ENCODE assay signal across 22 cellular contexts in genomic region chr1:23897083-23897482, GRCh38. TPM values are rescaled to one million over a fixed set of nuclear protein-coding genes. Genes with fewer than 3 reads are reported as not detected.
DNase-seq lines count a peak whose midpoint lies in the region; ATAC-seq and TF ChIP-seq lines count a peak whose summit lies in the region.
"Had no signal": no experiment of that assay in that cellular context is flagged by ENCODE, and none has a peak within 500 bp of the region (broad histone marks: within the 10 kb centered on the region; RNA-seq: fewer than 3 reads in every experiment).

No MANE protein-coding gene starts in this region.

- peaks cover 0 to 11% (median 0%) of the 10 kb centered on the region in 6 donors for H3K36me3 ChIP-seq in spleen
- H3K36me3 ChIP-seq: MG63, neural progenitor cell, thoracic aorta had no signal

- 36 to 64% (median 52%) methylated on average over 6 of the region's 6 CpGs for WGBS in spleen, 5 donors

- in situ Hi-C loops in GM13977 (cut with MboI; ENCODE audit: low pct_unique_long_range_greater_than_20kb, low sequenced_read_pairs, unreplicated experiment) = no loop called here

- H3K4me1 Mint-ChIP-seq in glutamatergic neuron (ENCODE audit: low read depth, unreplicated experiment) = peaks cover 2% of the 10 kb centered on the region
- H3K4me1 Mint-ChIP-seq in activated T-helper 17 cell treated with anti-CD3 and anti-CD28 coated beads, Interleukin-2, amount 50 U/mL, for 72 hours = peaks cover 6% of the 10 kb centered on the region
- peaks cover 6 to 69% (median 22%) of the 10 kb centered on the region in 4 donors for H3K4me1 Mint-ChIP-seq in naive thymus-derived CD8-positive, alpha-beta T cell

- no peak for TF ChIP-seq CTCF in GM13977 (IDR thresholded peaks at IDR 0.05; ENCODE audit: extremely low read depth, insufficient read depth, missing control alignments)
- TF ChIP-seq CTCF in epithelial cell of esophagus (IDR thresholded peaks at IDR 0.05; ENCODE audit: insufficient read depth, low read depth, low read length, missing control alignments) = no peak
- TF ChIP-seq CTCF in spleen (IDR thresholded peaks at IDR 0.05 in 8 of 11, conservative IDR thresholded peaks at IDR 0.05 in 3 of 11) = no peak
- no peak for TF ChIP-seq CTCF in glutamatergic neuron (IDR thresholded peaks at IDR 0.05; ENCODE audit: partially characterized antibody, unreplicated experiment)

- ATAC-seq in activated T-helper 17 cell treated with anti-CD3 and anti-CD28 coated beads, Interleukin-2, amount 50 U/mL, for 72 hours (replicated peaks) = no peak
- ATAC-seq in naive thymus-derived CD8-positive, alpha-beta T cell = no peak

- no peak for TF ChIP-seq POLR2A in spleen (IDR thresholded peaks at IDR 0.05)

- H3K27ac ChIP-seq in spleen = peak overlapping the region in 7 of 8 donors; percentile 15 to 76 (median 54)
- H3K27ac ChIP-seq: neural progenitor cell, thoracic aorta had no signal

- no peak overlapping the region for H3K27ac Mint-ChIP-seq in glutamatergic neuron (ENCODE audit: unreplicated experiment)
- no peak overlapping the region for H3K27ac Mint-ChIP-seq in activated T-helper 17 cell treated with anti-CD3 and anti-CD28 coated beads, Interleukin-2, amount 50 U/mL, for 72 hours
- peak overlapping the region in 4 of 10 donors; percentile 47 to 82 (median 60) for H3K27ac Mint-ChIP-seq in naive thymus-derived CD8-positive, alpha-beta T cell
- H3K27ac Mint-ChIP-seq: neural progenitor cell had no signal

- intact Hi-C loops in spleen (cut with DNase I; ENCODE audit: low total_unique reads) = no loop called here

- POLR2A ChIA-PET in naive thymus-derived CD8-positive, alpha-beta T cell (lab: Charles Lee) = interaction anchor here (0.6 to 1.6 kb wide), 2 partner anchors 12 to 63 kb away, joined by 3 read pairs; no protein-coding TSS in a partner anchor

- H3K9me3 ChIP-seq in spleen = no peaks in the 10 kb centered on the region
- H3K9me3 ChIP-seq: MG63, thoracic aorta had no signal

- peaks cover 19% of the 10 kb centered on the region for H3K27me3 Mint-ChIP-seq in glutamatergic neuron (ENCODE audit: unreplicated experiment)
- peaks cover 18% of the 10 kb centered on the region for H3K27me3 Mint-ChIP-seq in activated T-helper 17 cell treated with anti-CD3 and anti-CD28 coated beads, Interleukin-2, amount 50 U/mL, for 72 hours
- peaks cover 0 to 5% (median 0%) of the 10 kb centered on the region in 5 donors for H3K27me3 Mint-ChIP-seq in naive thymus-derived CD8-positive, alpha-beta T cell

- H3K4me3 Mint-ChIP-seq in glutamatergic neuron (ENCODE audit: unreplicated experiment) = no peak overlapping the region
- no peak overlapping the region for H3K4me3 Mint-ChIP-seq in activated T-helper 17 cell treated with anti-CD3 and anti-CD28 coated beads, Interleukin-2, amount 50 U/mL, for 72 hours
- peak overlapping the region in 1 of 10 donors; percentile 1 for H3K4me3 Mint-ChIP-seq in naive thymus-derived CD8-positive, alpha-beta T cell
- H3K4me3 Mint-ChIP-seq: neural progenitor cell had no signal

- H3K27me3 ChIP-seq in spleen (replicated peaks in 1 of 7) = peaks cover 0 to 1% (median 0%) of the 10 kb centered on the region in 7 donors
- H3K27me3 ChIP-seq: MG63 had no signal

- peaks cover 11% of the 10 kb centered on the region for H3K36me3 Mint-ChIP-seq in glutamatergic neuron (ENCODE audit: unreplicated experiment)
- H3K36me3 Mint-ChIP-seq in activated T-helper 17 cell treated with anti-CD3 and anti-CD28 coated beads, Interleukin-2, amount 50 U/mL, for 72 hours (ENCODE audit: low read depth) = no peaks in the 10 kb centered on the region
- no peaks in the 10 kb centered on the region for H3K36me3 Mint-ChIP-seq in naive thymus-derived CD8-positive, alpha-beta T cell
- H3K36me3 Mint-ChIP-seq: neural progenitor cell had no signal

- no peaks in the 10 kb centered on the region for H3K9me3 Mint-ChIP-seq in glutamatergic neuron (ENCODE audit: unreplicated experiment)
- no peaks in the 10 kb centered on the region for H3K9me3 Mint-ChIP-seq in activated T-helper 17 cell treated with anti-CD3 and anti-CD28 coated beads, Interleukin-2, amount 50 U/mL, for 72 hours
- no peaks in the 10 kb centered on the region for H3K9me3 Mint-ChIP-seq in naive thymus-derived CD8-positive, alpha-beta T cell

- DNase-seq in GM13977 (ENCODE audit: low spot score) = peak; percentile 46
- peak; percentile 60 for DNase-seq in NK-92 treated with Interleukin-12 subunit alpha and Interleukin-12 subunit beta, amount 100 ng/mL, for 24 hours (lab: John Stamatoyannopoulos, UW)
- peak; percentile 46 for DNase-seq in epithelial cell of esophagus (ENCODE audit: low read depth)
- DNase-seq in spleen = no peak
- no peak for DNase-seq in NCI-H510A treated with DMSO at 0.1 percent for 48 hours (lab: John Stamatoyannopoulos, UW)
- no peak for DNase-seq in glutamatergic neuron
- DNase-seq in naive thymus-derived CD8-positive, alpha-beta T cell = no peak
- DNase-seq: activated CD4-positive, alpha-beta T cell treated with anti-CD3 and anti-CD28 coated beads, Interleukin-2, amount 50 U/mL, for 48 hours; activated naive CD4-positive, alpha-beta T cell treated with anti-CD3 and anti-CD28 coated beads, Interleukin-2, amount 50 U/mL, for 16 hours; activated T-cell treated with anti-CD3 and anti-CD28 coated beads, Interleukin-2, amount 50 U/mL, for 1 hour; hippocampal formation; MG63; NCI-H2081 treated with DMSO at 0.1 percent for 48 hours; NCI-H526 treated with DMSO at 0.1 percent for 48 hours; stimulated activated CD4-positive, alpha-beta T cell treated with anti-CD3 and anti-CD28 coated beads, Interleukin-12 subunit alpha, Interleukin-12 subunit beta, amount 100 ng/mL, for 4 hours had no signal

- H3K4me1 ChIP-seq in spleen = peaks cover 5 to 85% (median 44%) of the 10 kb centered on the region in 6 donors
- H3K4me1 ChIP-seq: neural progenitor cell had no signal

- H3K4me3 ChIP-seq in epithelial cell of esophagus (ENCODE audit: low read length) = no peak overlapping the region
- no peak overlapping the region for H3K4me3 ChIP-seq in spleen
- H3K4me3 ChIP-seq: MG63, neural progenitor cell, thoracic aorta had no signal

RNA-seq across cellular contexts. Expression of gene CNR2, which starts 16.1 kb away (rescaled TPM):
- total RNA-seq in spleen = 10 to 100 TPM; 15.0 to 23.4 (median 18.2) TPM
- polyA plus RNA-seq in spleen = 10 to 100 TPM; 18.2 to 26.6 (median 22.3) TPM
- not detected for total RNA-seq in glutamatergic neuron (ENCODE audit: unreplicated experiment)
- under 1 TPM; 0.04 to 0.08 TPM for total RNA-seq in activated T-helper 17 cell treated with anti-CD3 and anti-CD28 coated beads, Interleukin-2, amount 50 U/mL, for 72 hours
- total RNA-seq in naive thymus-derived CD8-positive, alpha-beta T cell = 1 to 10 TPM in 1 of 2 experiments, under 1 TPM in 1; 0.99 to 1.1 TPM
- polyA plus RNA-seq in naive thymus-derived CD8-positive, alpha-beta T cell = 1 to 10 TPM in 1 of 3 donors, under 1 TPM in 2; 0.05 to 3.2 (median 0.57) TPM
- total RNA-seq: pulmonary artery endothelial cell, RPMI7951 had no signal
- polyA plus RNA-seq: BJ, keratinocyte had no signal

RNA-seq across cellular contexts. Expression of gene FUCA1, which starts 29.0 kb away (rescaled TPM):
- total RNA-seq in spleen (100 to 1,000 TPM in 1 of 7 donors, 10 to 100 TPM in 6; 51.9 to 106 (median 78.8) TPM), glutamatergic neuron (ENCODE audit: unreplicated experiment) (8.8 TPM)
- 10 to 100 TPM; 36.3 to 62.6 (median 40.8) TPM for polyA plus RNA-seq in spleen
- total RNA-seq in activated T-helper 17 cell treated with anti-CD3 and anti-CD28 coated beads, Interleukin-2, amount 50 U/mL, for 72 hours = 1 to 10 TPM; 4.8 to 5.2 TPM
- total RNA-seq in naive thymus-derived CD8-positive, alpha-beta T cell = 10 to 100 TPM; 14.8 to 18.4 TPM
- 10 to 100 TPM in 2 of 3 donors, 1 to 10 TPM in 1; 8.1 to 13.8 (median 10.7) TPM for polyA plus RNA-seq in naive thymus-derived CD8-positive, alpha-beta T cell

Comparison
In these comparisons a context has a peak if more than half of its experiments do, and no peak if none do; other contexts are left out.
1. DNase-seq: peak in GM13977 (single experiment), NK-92 treated with Interleukin-12 subunit alpha and Interleukin-12 subunit beta, amount 100 ng/mL, for 24 hours (single experiment) and epithelial cell of esophagus (single experiment); none in spleen (single experiment), NCI-H510A treated with DMSO at 0.1 percent for 48 hours (single experiment), glutamatergic neuron (single experiment) and naive thymus-derived CD8-positive, alpha-beta T cell (0 of 10).
2. RNA of gene CNR2, which starts 16.1 kb away (total RNA-seq): 15.0 to 23.4 TPM in spleen; 0.99 to 1.1 TPM in naive thymus-derived CD8-positive, alpha-beta T cell, 0.04 to 0.08 TPM in activated T-helper 17 cell treated with anti-CD3 and anti-CD28 coated beads, Interleukin-2, amount 50 U/mL, for 72 hours and not detected in glutamatergic neuron (single experiment); every median in the first group is over 4 times any median in the second.